Comparison of ENCODE assay signal across 9 cellular contexts in the genomic region with DNA sequence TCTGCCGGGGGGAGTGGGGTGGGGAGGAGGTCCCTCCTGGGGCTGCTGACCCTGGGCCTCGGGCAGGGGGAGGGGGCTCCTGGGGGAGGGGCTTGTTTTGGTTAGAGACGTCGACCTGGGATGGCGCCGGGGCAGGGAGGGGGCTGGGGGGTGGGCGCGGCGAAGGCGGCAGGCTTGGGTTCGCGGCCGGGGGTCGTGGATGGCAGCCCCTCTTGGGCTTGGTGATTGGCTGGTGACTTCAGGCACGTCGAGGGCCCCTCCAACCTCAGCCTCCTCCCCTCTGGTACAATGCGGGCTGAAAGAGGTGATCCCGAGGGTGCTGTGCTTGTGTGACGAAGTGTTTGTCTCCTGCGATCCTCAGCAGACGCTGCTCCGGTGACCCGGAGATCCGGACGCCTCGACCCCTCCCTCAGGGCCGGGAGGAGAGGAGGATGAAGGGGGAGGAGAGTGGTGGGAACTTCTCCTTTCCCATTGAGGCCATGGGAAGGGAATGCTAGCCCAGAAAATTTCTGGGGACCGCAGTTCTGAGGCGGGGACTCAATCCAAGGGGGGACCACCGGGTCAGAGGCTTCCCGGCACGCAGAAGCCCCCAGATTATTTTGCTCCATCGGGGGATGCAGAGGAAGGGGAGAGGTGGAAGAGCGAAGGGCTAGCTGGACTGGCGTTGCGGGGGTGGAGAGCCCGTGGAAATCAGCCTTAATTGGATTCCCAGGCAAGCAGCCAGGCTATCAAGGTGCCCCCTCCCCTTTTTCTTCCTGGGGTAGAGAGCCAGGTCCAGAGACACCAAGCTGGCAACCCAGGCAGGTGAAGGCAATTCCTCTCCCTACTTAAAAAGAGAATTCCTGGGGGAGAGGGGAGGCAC. TPM values are rescaled to one million over a fixed set of nuclear protein-coding genes. Genes with fewer than 3 reads are reported as not detected.
DNase-seq lines count a peak whose midpoint lies in the region; TF ChIP-seq lines count a peak whose summit lies in the region.
"Had no signal": no experiment of that assay in that cellular context is flagged by ENCODE, and none has a peak within 500 bp of the region (broad histone marks: within the 10 kb centered on the region; RNA-seq: fewer than 3 reads in every experiment).

No MANE protein-coding gene starts in this region.

- peaks cover 22% of the 10 kb centered on the region for H4K20me1 ChIP-seq in PC-9 (ENCODE audit: insufficient read depth)

- no peak overlapping the region for H3K4me2 ChIP-seq in PC-9

- no peak overlapping the region for H2AFZ ChIP-seq in PC-9

- peaks cover 76% of the 10 kb centered on the region for H3K79me2 ChIP-seq in PC-9 (ENCODE audit: low read depth)

- POLR2A ChIA-PET in PC-9 (lab: Charles Lee; ENCODE audit: unreplicated experiment): no interaction called here

- no peaks in the 10 kb centered on the region for H3K27me3 ChIP-seq in PC-9 (ENCODE audit: insufficient read depth, low read depth)

- peak overlapping the region; percentile 55 for H3K27ac ChIP-seq in PC-9

- no peaks in the 10 kb centered on the region for H3K9me2 ChIP-seq in PC-9 (ENCODE audit: insufficient read depth)

- CTCF ChIA-PET in PC-9 (lab: Charles Lee): no interaction called here

- no peaks in the 10 kb centered on the region; the same call in 1 of the 2 replicates for H3K36me3 ChIP-seq in PC-9 (ENCODE audit: low read depth)

- DNase-seq in PC-9 (no peak), fibroblast of pulmonary artery (ENCODE audit: low read depth) (peak; percentile 65), pulmonary artery endothelial cell (ENCODE audit: low read depth, low spot score) (peak; percentile 66), NCI-H1694 treated with DMSO at 0.1 percent for 48 hours (lab: John Stamatoyannopoulos, UW) (no peak), inferior parietal cortex (ENCODE audit: extremely low spot score) (no peak), cerebellar cortex (ENCODE audit: low spot score) (no peak)
- no peak for DNase-seq in activated CD8-positive, alpha-beta memory T cell treated with anti-CD3 and anti-CD28 coated beads, Interleukin-2, amount 50 U/mL, for 48 hours
- DNase-seq: activated CD4-positive, alpha-beta T cell treated with anti-CD3 and anti-CD28 coated beads for 4 hours had no signal

- no peaks in the 10 kb centered on the region for H3K9me3 ChIP-seq in PC-9 (ENCODE audit: insufficient read depth, low read depth)

- intact Hi-C loops in PC-9 (cut with micrococcal nuclease; ENCODE audit: unreplicated experiment): loop anchor here (5.0 kb wide), 1 partner anchor 137 kb away; no protein-coding TSS in a partner anchor

- peak overlapping the region; percentile 1; the same call in 1 of the 2 replicates for H3K4me3 ChIP-seq in GM08714 (ENCODE audit: low read length)
- H3K4me3 ChIP-seq in PC-9: no peak overlapping the region
- peak overlapping the region; percentile 53 for H3K4me3 ChIP-seq in fibroblast of pulmonary artery (replicated peaks; ENCODE audit: low read depth, low read length)

- peaks cover 60% of the 10 kb centered on the region for H3K4me1 ChIP-seq in PC-9 (replicated peaks; ENCODE audit: insufficient read depth)

- no peak for TF ChIP-seq CTCF in PC-9 (conservative IDR thresholded peaks at IDR 0.05)
- no peak for TF ChIP-seq CTCF in fibroblast of pulmonary artery (IDR thresholded peaks at IDR 0.05; ENCODE audit: low read length, missing control alignments)

- peaks cover 51% of the 10 kb centered on the region for H3F3A ChIP-seq in PC-9 (ENCODE audit: insufficient read depth, low read depth)

- no TSS peak for BruUV-seq in PC-9 (replicated peaks; lab: Mats Ljungman, UMichigan)

RNA-seq across cellular contexts. Expression of gene RAI1, which starts 44.0 kb away (rescaled TPM):
- total RNA-seq in PC-9 (2021) (86.3 and 92.9 TPM in 2 replicates), pulmonary artery endothelial cell (6.9 and 9.5 TPM in 2 replicates)

Comparison
In these comparisons a context has a peak if more than half of its experiments do, and no peak if none do; other contexts are left out.
1. DNase-seq: peak in fibroblast of pulmonary artery (single experiment) and pulmonary artery endothelial cell (single experiment); none in PC-9 (0 of 2), NCI-H1694 treated with DMSO at 0.1 percent for 48 hours (single experiment), inferior parietal cortex (single experiment), activated CD8-positive, alpha-beta memory T cell treated with anti-CD3 and anti-CD28 coated beads, Interleukin-2, amount 50 U/mL, for 48 hours (single experiment) and cerebellar cortex (single experiment).